8 cellular contexts compared by ENCODE assay signal in genomic region chr21:34073032-34073748, GRCh38. TPM values are rescaled to one million over a fixed set of nuclear protein-coding genes. Genes with fewer than 3 reads are reported as not detected.
DNase-seq lines count a peak whose midpoint lies in the region; ATAC-seq and TF ChIP-seq lines count a peak whose summit lies in the region.

TSS of gene MRPS6 (plus strand) at chr21:34073578. CDS start at chr21:34073701, 123 bp downstream.
TSS of gene SLC5A3 (plus strand) at chr21:34073578. CDS start at chr21:34095199, 21,621 bp downstream.

- H3K4me1 ChIP-seq in GM23338 (ENCODE audit: insufficient read depth) (peaks cover 32% of the 10 kb centered on the region), neural progenitor cell (peaks cover 37% of the 10 kb centered on the region), stomach smooth muscle (ENCODE audit: control insufficient read depth, insufficient read depth, low read length) (peaks cover 13% of the 10 kb centered on the region)

- peaks cover 15% of the 10 kb centered on the region; the same call in 1 of the 2 replicates for H3K27me3 ChIP-seq in GM23338 (ENCODE audit: insufficient read depth)
- H3K27me3 ChIP-seq in neural progenitor cell = peaks cover 16% of the 10 kb centered on the region
- H3K27me3 ChIP-seq in stomach smooth muscle (ENCODE audit: control insufficient read depth in 1 of 2, insufficient read depth in 2 of 2, low read length in 2 of 2) = no peaks in the 10 kb centered on the region

- H3K27me3 Mint-ChIP-seq in GM23338 (ENCODE audit: insufficient read depth, low read depth, poor library complexity) = peaks cover 8% of the 10 kb centered on the region
- H3K27me3 Mint-ChIP-seq in neural progenitor cell (ENCODE audit: insufficient read depth, low read depth) = no peaks in the 10 kb centered on the region

- H3K36me3 ChIP-seq in GM23338 (ENCODE audit: insufficient read depth) = no peaks in the 10 kb centered on the region; the same call in 1 of the 2 replicates
- H3K36me3 ChIP-seq in neural progenitor cell = peaks cover 6% of the 10 kb centered on the region
- H3K36me3 ChIP-seq in stomach smooth muscle (ENCODE audit: control insufficient read depth in 2 of 2, insufficient read depth in 2 of 2, low read length in 2 of 2) = no peaks in the 10 kb centered on the region

- H3K9me3 ChIP-seq in neural progenitor cell (ENCODE audit: low read depth) (no peaks in the 10 kb centered on the region), stomach smooth muscle (ENCODE audit: control insufficient read depth in 2 of 2, low read length in 2 of 2) (no peaks in the 10 kb centered on the region)

- peaks cover 3% of the 10 kb centered on the region; the same call in 1 of the 3 replicates for H3K9me3 Mint-ChIP-seq in GM23338
- no peaks in the 10 kb centered on the region for H3K9me3 Mint-ChIP-seq in neural progenitor cell

- peak within 1 kb of the TSS; percentile 74 for H3K9ac ChIP-seq in neural progenitor cell
- peak within 1 kb of the TSS; percentile 72 to 86 for H3K9ac ChIP-seq in stomach smooth muscle (ENCODE audit: low read length in 2 of 2)

- H3K9me2 ChIP-seq in GM23338 (ENCODE audit: insufficient read depth) = no peaks in the 10 kb centered on the region

- DNase-seq in EL (peak; percentile 85), GM23338 (ENCODE audit: low spot score) (peak; percentile 91), LHCN-M2 (ENCODE audit: low read depth) (peak; percentile 80), SHP77 treated with DMSO at 0.1 percent for 48 hours (lab: John Stamatoyannopoulos, UW) (peak; percentile 11), foreskin melanocyte (peak; percentile 68), neural progenitor cell (ENCODE audit: low spot score) (peak; percentile 97)
- peak; percentile 47 for DNase-seq in activated gamma-delta T cell treated with anti-CD3 and anti-CD28 coated beads, Interleukin-2, amount 50 U/mL, for 16 hours (ENCODE audit: low read depth)

- no peaks in the 10 kb centered on the region; the same call in 1 of the 2 replicates for H3F3A ChIP-seq in GM23338 (replicated peaks; ENCODE audit: low read depth)
- H3F3A ChIP-seq in neural progenitor cell (ENCODE audit: low read depth) = peaks cover 22% of the 10 kb centered on the region

- H3K27ac ChIP-seq in GM23338 (ENCODE audit: low read depth) (no peak within 1 kb of the TSS), neural progenitor cell (peak within 1 kb of the TSS; percentile 94), stomach smooth muscle (ENCODE audit: low read length) (peak within 1 kb of the TSS; percentile 64)

- TF ChIP-seq CTCF in GM23338 (conservative IDR thresholded peaks at IDR 0.05; ENCODE audit: low read depth in 2 of 2) (peak in 1 of 2 experiments; percentile 68; a peak in 2 of 4 replicates), neural progenitor cell (IDR thresholded peaks at IDR 0.05) (peak; percentile 41)

- H4K20me1 ChIP-seq in GM23338 (replicated peaks; ENCODE audit: insufficient read depth) (peaks cover 33% of the 10 kb centered on the region), neural progenitor cell (ENCODE audit: low read depth) (peaks cover 42% of the 10 kb centered on the region)

- peak within 1 kb of the TSS; percentile 96 for H3K4me2 ChIP-seq in GM23338
- peak within 1 kb of the TSS; percentile 85 for H3K4me2 ChIP-seq in neural progenitor cell

- peak within 1 kb of the TSS; percentile 96 for H3K4me3 Mint-ChIP-seq in GM23338
- peak within 1 kb of the TSS; percentile 98 for H3K4me3 Mint-ChIP-seq in neural progenitor cell

- H2AFZ ChIP-seq in GM23338 (peak within 1 kb of the TSS; percentile 99), neural progenitor cell (replicated peaks) (peak within 1 kb of the TSS; percentile 58)

- ATAC-seq in GM23338 = peak; percentile 87

- H3K4me3 ChIP-seq in GM23338 (peak within 1 kb of the TSS; percentile 88), neural progenitor cell (peak within 1 kb of the TSS; percentile 96), stomach smooth muscle (ENCODE audit: low read length in 2 of 2) (peak within 1 kb of the TSS; percentile 75 to 86)

- H3K4me1 Mint-ChIP-seq in GM23338 (peaks cover 31% of the 10 kb centered on the region), neural progenitor cell (peaks cover 38% of the 10 kb centered on the region)

- H3K36me3 Mint-ChIP-seq in GM23338 (ENCODE audit: low read depth) (peaks cover 9% of the 10 kb centered on the region; the same call in 2 of the 3 replicates), neural progenitor cell (peaks cover 37% of the 10 kb centered on the region)

- H3K79me2 ChIP-seq in GM23338 (replicated peaks; ENCODE audit: insufficient read depth) (peaks cover 41% of the 10 kb centered on the region), neural progenitor cell (ENCODE audit: low read depth) (peaks cover 43% of the 10 kb centered on the region)

- H3K27ac Mint-ChIP-seq in GM23338 (peak within 1 kb of the TSS; percentile 90), neural progenitor cell (peak within 1 kb of the TSS; percentile 88)

TF ChIP-seq in GM23338, 12 proteins besides CTCF, POLR2A, EP300 and RAD21:
- TF ChIP-seq ETS1 (IDR thresholded peaks at IDR 0.05) (no peak), ZNF331 (CRISPR knock-in tag; IDR thresholded peaks at IDR 0.05; ENCODE audit: low read depth) (no peak), POLR2AphosphoS5 (IDR thresholded peaks at IDR 0.05; ENCODE audit: low read depth) (peak; percentile 89)

RNA-seq across cellular contexts. Expression of gene MRPS6, which starts in this region (rescaled TPM):
- total RNA-seq in GM23338 (2014; rRNA removed; shearing (Covaris generic)) = 80.5 and 103 TPM in 2 replicates
- 232 and 242 TPM in 2 replicates for polyA plus RNA-seq in GM23338 (2016; fragmentation: Nextera tagmentation; extraction: Ambion mirVana)
- 30.7 and 42.3 TPM in 2 replicates for total RNA-seq in LHCN-M2 (2014; rRNA removed)
- polyA plus RNA-seq in LHCN-M2 (2012) = 122 TPM
- 67.5 and 108 TPM in 2 replicates for total RNA-seq in neural progenitor cell (ENCODE audit: low replicate concordance)

RNA-seq across cellular contexts. Expression of gene SLC5A3, which starts in this region (rescaled TPM):
- total RNA-seq in GM23338 (2014; rRNA removed; shearing (Covaris generic)) = 31.7 and 32.7 TPM in 2 replicates
- 5.7 and 6.2 TPM in 2 replicates for polyA plus RNA-seq in GM23338 (2016; fragmentation: Nextera tagmentation; extraction: Ambion mirVana)
- 20.0 and 22.6 TPM in 2 replicates for total RNA-seq in LHCN-M2 (2014; rRNA removed)
- polyA plus RNA-seq in LHCN-M2 (2012) = 4.1 TPM
- 31.8 and 44.3 TPM in 2 replicates for total RNA-seq in neural progenitor cell (ENCODE audit: low replicate concordance)

Comparison
In these comparisons a context has a peak if more than half of its experiments do, and no peak if none do; other contexts are left out.
1. DNase-seq: peak in every context shown above with its lines; median percentile 97 in neural progenitor cell; 91 in GM23338; 85 in EL; 80 in LHCN-M2; 68 in foreskin melanocyte; 47 in activated gamma-delta T cell treated with anti-CD3 and anti-CD28 coated beads, Interleukin-2, amount 50 U/mL, for 16 hours; 11 in SHP77 treated with DMSO at 0.1 percent for 48 hours.